Comparison of ENCODE assay signal across 8 cellular contexts in the genomic region with DNA sequence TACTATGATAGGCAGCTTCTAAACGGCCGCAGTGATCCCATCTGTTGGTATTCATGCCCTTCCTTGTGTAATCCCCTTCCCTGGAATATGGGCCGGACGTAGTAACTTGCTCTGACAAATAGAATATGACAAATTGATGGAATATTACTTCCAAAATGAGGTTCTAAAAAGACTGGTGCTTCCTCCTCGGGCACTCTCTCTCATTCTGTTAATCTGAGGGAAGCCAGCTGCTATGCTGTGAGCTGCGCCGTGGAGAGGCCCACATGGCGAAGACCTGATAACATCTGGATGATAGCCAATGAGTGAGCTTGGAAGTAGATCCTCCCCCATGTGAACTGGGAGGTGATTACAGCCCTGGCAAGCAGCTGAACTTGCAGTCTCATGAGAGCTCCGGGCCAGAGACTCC. TPM values are rescaled to one million over a fixed set of nuclear protein-coding genes. Genes with fewer than 3 reads are reported as not detected.
DNase-seq lines count a peak whose midpoint lies in the region; ATAC-seq and TF ChIP-seq lines count a peak whose summit lies in the region.

No MANE protein-coding gene starts in this region.

- H3K36me3 Mint-ChIP-seq in activated CD4-positive, alpha-beta T cell treated with anti-CD3 and anti-CD28 coated beads for 36 hours (ENCODE audit: low read depth): no peaks in the 10 kb centered on the region
- no peaks in the 10 kb centered on the region for H3K36me3 Mint-ChIP-seq in activated T-helper 1 cell treated with anti-CD3 and anti-CD28 coated beads, Interleukin-12 subunit alpha, Interleukin-12 subunit beta, Interleukin-2, Interleukin-4 antibody, amounts not matched to agents 30 ng/mL and 10 ng/mL and 1 ng/mL, durations not matched to agents 14 hours and 24 hours and 36 hours (ENCODE audit: low read depth)
- no peaks in the 10 kb centered on the region for H3K36me3 Mint-ChIP-seq in T-helper 2 cell treated with Interferon-gamma antibody and Interleukin-4, amounts not matched to agents 5 μg/mL and 100 μg/mL, for 36 hours (ENCODE audit: low read depth)
- H3K36me3 Mint-ChIP-seq in activated CD4-positive, alpha-beta memory T cell treated with anti-CD3 and anti-CD28 coated beads, Interleukin-2, amount 10 ng/mL, durations not matched to agents 7 days and 5 days (ENCODE audit: low read depth): no peaks in the 10 kb centered on the region

- no peak for TF ChIP-seq POLR2A in uterus (IDR thresholded peaks at IDR 0.05)

- DNase-seq in activated CD4-positive, alpha-beta T cell treated with anti-CD3 and anti-CD28 coated beads for 36 hours: peak; percentile 20
- no peak for DNase-seq in activated CD4-positive, alpha-beta T cell treated with anti-CD3 and anti-CD28 coated beads for 4 hours
- peak; percentile 47 for DNase-seq in astrocyte of the spinal cord (ENCODE audit: low read depth, low spot score)
- DNase-seq in kidney glomerular epithelial cell (lab: John Stamatoyannopoulos, UW): peak; percentile 92
- peak; percentile 72 to 73 for DNase-seq in uterus
- no peak for DNase-seq in activated T-helper 1 cell treated with anti-CD3 and anti-CD28 coated beads, Interleukin-12 subunit alpha, Interleukin-12 subunit beta, Interleukin-2, Interleukin-4 antibody, amounts not matched to agents 30 ng/mL and 10 ng/mL and 1 ng/mL, durations not matched to agents 14 hours and 24 hours and 36 hours (ENCODE audit: low spot score)
- DNase-seq in T-helper 2 cell treated with Interferon-gamma antibody and Interleukin-4, amounts not matched to agents 5 μg/mL and 100 μg/mL, for 36 hours (ENCODE audit: low spot score): no peak
- no peak for DNase-seq in activated CD4-positive, alpha-beta memory T cell treated with anti-CD3 and anti-CD28 coated beads, Interleukin-2, amount 10 ng/mL, durations not matched to agents 7 days and 5 days

- POLR2A ChIA-PET in activated CD4-positive, alpha-beta T cell treated with anti-CD3 and anti-CD28 coated beads for 36 hours (lab: Charles Lee): no interaction called here
- POLR2A ChIA-PET in activated CD4-positive, alpha-beta memory T cell treated with anti-CD3 and anti-CD28 coated beads, Interleukin-2, amount 10 ng/mL, durations not matched to agents 7 days and 5 days (lab: Charles Lee): interaction anchor here (0.6 kb wide), 1 partner anchor 172 kb away, joined by 3 read pairs; no protein-coding TSS in a partner anchor

- H3K27ac Mint-ChIP-seq in activated CD4-positive, alpha-beta T cell treated with anti-CD3 and anti-CD28 coated beads for 36 hours: no peak overlapping the region
- no peak overlapping the region for H3K27ac Mint-ChIP-seq in activated T-helper 1 cell treated with anti-CD3 and anti-CD28 coated beads, Interleukin-12 subunit alpha, Interleukin-12 subunit beta, Interleukin-2, Interleukin-4 antibody, amounts not matched to agents 30 ng/mL and 10 ng/mL and 1 ng/mL, durations not matched to agents 14 hours and 24 hours and 36 hours
- H3K27ac Mint-ChIP-seq in T-helper 2 cell treated with Interferon-gamma antibody and Interleukin-4, amounts not matched to agents 5 μg/mL and 100 μg/mL, for 36 hours: no peak overlapping the region
- no peak overlapping the region for H3K27ac Mint-ChIP-seq in activated CD4-positive, alpha-beta memory T cell treated with anti-CD3 and anti-CD28 coated beads, Interleukin-2, amount 10 ng/mL, durations not matched to agents 7 days and 5 days

- H3K9me3 ChIP-seq in uterus: no peaks in the 10 kb centered on the region

- H3K4me1 ChIP-seq in uterus: no peaks in the 10 kb centered on the region

- no peak for TF ChIP-seq CTCF in astrocyte of the spinal cord (IDR thresholded peaks at IDR 0.05; ENCODE audit: low read depth, low read length)
- TF ChIP-seq CTCF in uterus (IDR thresholded peaks at IDR 0.05): no peak

- in situ Hi-C loops in astrocyte of the spinal cord (cut with HindIII; ENCODE audit: low sequenced_read_pairs): no loop called here

- CTCF ChIA-PET in activated CD4-positive, alpha-beta T cell treated with anti-CD3 and anti-CD28 coated beads for 36 hours (lab: Charles Lee): interaction anchor here (0.9 to 1.5 kb wide), 2 partner anchors 12 to 19 kb away, joined by 5 to 7 read pairs; no protein-coding TSS in a partner anchor
- CTCF ChIA-PET in activated CD4-positive, alpha-beta memory T cell treated with anti-CD3 and anti-CD28 coated beads, Interleukin-2, amount 10 ng/mL, durations not matched to agents 7 days and 5 days (lab: Charles Lee): interaction anchor here (1.2 to 1.7 kb wide), 2 partner anchors 19 to 20 kb away, joined by 5 to 7 read pairs; no protein-coding TSS in a partner anchor

- H3K36me3 ChIP-seq in uterus: no peaks in the 10 kb centered on the region

- peak overlapping the region; percentile 31 to 48 for H3K27ac ChIP-seq in uterus

- intact Hi-C loops in activated CD4-positive, alpha-beta T cell treated with anti-CD3 and anti-CD28 coated beads for 36 hours (cut with DNase I, micrococcal nuclease): no loop called here
- intact Hi-C loops in uterus (cut with DNase I; ENCODE audit: low total_unique reads): no loop called here
- intact Hi-C loops in activated T-helper 1 cell treated with anti-CD3 and anti-CD28 coated beads, Interleukin-12 subunit alpha, Interleukin-12 subunit beta, Interleukin-2, Interleukin-4 antibody, amounts not matched to agents 30 ng/mL and 10 ng/mL and 1 ng/mL, durations not matched to agents 14 hours and 24 hours and 36 hours (cut with micrococcal nuclease): no loop called here

- no peak overlapping the region for H3K4me3 ChIP-seq in astrocyte of the spinal cord (ENCODE audit: low read depth, low read length)
- no peak overlapping the region for H3K4me3 ChIP-seq in uterus

- H3K4me3 Mint-ChIP-seq in activated CD4-positive, alpha-beta T cell treated with anti-CD3 and anti-CD28 coated beads for 36 hours: no peak overlapping the region
- H3K4me3 Mint-ChIP-seq in activated T-helper 1 cell treated with anti-CD3 and anti-CD28 coated beads, Interleukin-12 subunit alpha, Interleukin-12 subunit beta, Interleukin-2, Interleukin-4 antibody, amounts not matched to agents 30 ng/mL and 10 ng/mL and 1 ng/mL, durations not matched to agents 14 hours and 24 hours and 36 hours: no peak overlapping the region
- no peak overlapping the region for H3K4me3 Mint-ChIP-seq in T-helper 2 cell treated with Interferon-gamma antibody and Interleukin-4, amounts not matched to agents 5 μg/mL and 100 μg/mL, for 36 hours
- no peak overlapping the region for H3K4me3 Mint-ChIP-seq in activated CD4-positive, alpha-beta memory T cell treated with anti-CD3 and anti-CD28 coated beads, Interleukin-2, amount 10 ng/mL, durations not matched to agents 7 days and 5 days

- no peaks in the 10 kb centered on the region for H3K9me3 Mint-ChIP-seq in activated CD4-positive, alpha-beta T cell treated with anti-CD3 and anti-CD28 coated beads for 36 hours (ENCODE audit: low read depth)
- no peaks in the 10 kb centered on the region for H3K9me3 Mint-ChIP-seq in activated T-helper 1 cell treated with anti-CD3 and anti-CD28 coated beads, Interleukin-12 subunit alpha, Interleukin-12 subunit beta, Interleukin-2, Interleukin-4 antibody, amounts not matched to agents 30 ng/mL and 10 ng/mL and 1 ng/mL, durations not matched to agents 14 hours and 24 hours and 36 hours
- no peaks in the 10 kb centered on the region for H3K9me3 Mint-ChIP-seq in T-helper 2 cell treated with Interferon-gamma antibody and Interleukin-4, amounts not matched to agents 5 μg/mL and 100 μg/mL, for 36 hours
- H3K9me3 Mint-ChIP-seq in activated CD4-positive, alpha-beta memory T cell treated with anti-CD3 and anti-CD28 coated beads, Interleukin-2, amount 10 ng/mL, durations not matched to agents 7 days and 5 days: no peaks in the 10 kb centered on the region

- peaks cover 10% of the 10 kb centered on the region for H3K27me3 Mint-ChIP-seq in activated CD4-positive, alpha-beta T cell treated with anti-CD3 and anti-CD28 coated beads for 36 hours
- H3K27me3 Mint-ChIP-seq in activated T-helper 1 cell treated with anti-CD3 and anti-CD28 coated beads, Interleukin-12 subunit alpha, Interleukin-12 subunit beta, Interleukin-2, Interleukin-4 antibody, amounts not matched to agents 30 ng/mL and 10 ng/mL and 1 ng/mL, durations not matched to agents 14 hours and 24 hours and 36 hours (ENCODE audit: insufficient read depth): peaks cover 37% of the 10 kb centered on the region
- H3K27me3 Mint-ChIP-seq in T-helper 2 cell treated with Interferon-gamma antibody and Interleukin-4, amounts not matched to agents 5 μg/mL and 100 μg/mL, for 36 hours (ENCODE audit: low read depth): peaks cover 39% of the 10 kb centered on the region
- H3K27me3 Mint-ChIP-seq in activated CD4-positive, alpha-beta memory T cell treated with anti-CD3 and anti-CD28 coated beads, Interleukin-2, amount 10 ng/mL, durations not matched to agents 7 days and 5 days: peaks cover 14% of the 10 kb centered on the region

- ATAC-seq in activated CD4-positive, alpha-beta T cell treated with anti-CD3 and anti-CD28 coated beads for 36 hours: no peak

- no peaks in the 10 kb centered on the region for H3K27me3 ChIP-seq in uterus

- H3K4me1 Mint-ChIP-seq in activated CD4-positive, alpha-beta T cell treated with anti-CD3 and anti-CD28 coated beads for 36 hours: no peaks in the 10 kb centered on the region
- no peaks in the 10 kb centered on the region for H3K4me1 Mint-ChIP-seq in activated T-helper 1 cell treated with anti-CD3 and anti-CD28 coated beads, Interleukin-12 subunit alpha, Interleukin-12 subunit beta, Interleukin-2, Interleukin-4 antibody, amounts not matched to agents 30 ng/mL and 10 ng/mL and 1 ng/mL, durations not matched to agents 14 hours and 24 hours and 36 hours (ENCODE audit: low read depth)
- no peaks in the 10 kb centered on the region for H3K4me1 Mint-ChIP-seq in T-helper 2 cell treated with Interferon-gamma antibody and Interleukin-4, amounts not matched to agents 5 μg/mL and 100 μg/mL, for 36 hours (ENCODE audit: low read depth)
- no peaks in the 10 kb centered on the region for H3K4me1 Mint-ChIP-seq in activated CD4-positive, alpha-beta memory T cell treated with anti-CD3 and anti-CD28 coated beads, Interleukin-2, amount 10 ng/mL, durations not matched to agents 7 days and 5 days

RNA-seq across cellular contexts. Expression of a gene that starts 27.2 kb away (rescaled TPM):
- 1 to 10 TPM; 4.2 to 5.0 TPM for total RNA-seq in activated CD4-positive, alpha-beta T cell treated with anti-CD3 and anti-CD28 coated beads for 36 hours
- 10 to 100 TPM in 2 of 4 donors, 1 to 10 TPM in 2; 9.5 to 24.4 (median 14.4) TPM for total RNA-seq in uterus
- 2.3 and 2.7 TPM in 2 replicates for total RNA-seq in activated T-helper 1 cell treated with anti-CD3 and anti-CD28 coated beads, Interleukin-12 subunit alpha, Interleukin-12 subunit beta, Interleukin-2, Interleukin-4 antibody, amounts not matched to agents 30 ng/mL and 10 ng/mL and 1 ng/mL, durations not matched to agents 14 hours and 24 hours and 36 hours
- 1 to 10 TPM; 3.8 to 5.2 TPM for total RNA-seq in activated CD4-positive, alpha-beta memory T cell treated with anti-CD3 and anti-CD28 coated beads, Interleukin-2, amount 10 ng/mL, durations not matched to agents 7 days and 5 days

Comparison
In these comparisons a context has a peak if more than half of its experiments do, and no peak if none do; other contexts are left out.
1. DNase-seq: peak in activated CD4-positive, alpha-beta T cell treated with anti-CD3 and anti-CD28 coated beads for 36 hours (single experiment), astrocyte of the spinal cord (single experiment), kidney glomerular epithelial cell (single experiment) and uterus (2 of 2); none in activated CD4-positive, alpha-beta T cell treated with anti-CD3 and anti-CD28 coated beads for 4 hours (0 of 2), activated T-helper 1 cell treated with anti-CD3 and anti-CD28 coated beads, Interleukin-12 subunit alpha, Interleukin-12 subunit beta, Interleukin-2, Interleukin-4 antibody, amounts not matched to agents 30 ng/mL and 10 ng/mL and 1 ng/mL, durations not matched to agents 14 hours and 24 hours and 36 hours (single experiment), T-helper 2 cell treated with Interferon-gamma antibody and Interleukin-4, amounts not matched to agents 5 μg/mL and 100 μg/mL, for 36 hours (single experiment) and activated CD4-positive, alpha-beta memory T cell treated with anti-CD3 and anti-CD28 coated beads, Interleukin-2, amount 10 ng/mL, durations not matched to agents 7 days and 5 days (single experiment).